In genomic region chr2:10763461-10763800, GRCh38 we compare ENCODE assay signal across 22 cellular contexts. TPM values are rescaled to one million over a fixed set of nuclear protein-coding genes. Genes with fewer than 3 reads are reported as not detected.
DNase-seq lines count a peak whose midpoint lies in the region; ATAC-seq, FAIRE-seq and TF ChIP-seq lines count a peak whose summit lies in the region.
"Had no signal": no experiment of that assay in that cellular context is flagged by ENCODE, and none has a peak within 500 bp of the region (broad histone marks: within the 10 kb centered on the region; RNA-seq: fewer than 3 reads in every experiment).

No MANE protein-coding gene starts in this region.

- POLR2A ChIA-PET in H1 (lab: Charles Lee; ENCODE audit: partially characterized antibody): no interaction called here

- no peaks in the 10 kb centered on the region for H3F3A ChIP-seq in GM23338 (replicated peaks; ENCODE audit: low read depth)

- no peak overlapping the region for H2BK120ac ChIP-seq in H1 (replicated peaks; ENCODE audit: low read depth, low read length)

- DNase-seq in GM23338 (ENCODE audit: low spot score) (no peak), H1 (ENCODE audit: low read depth in 1 of 2, low spot score in 2 of 2) (no peak), osteoblast (ENCODE audit: insufficient read length, low spot score, missing footprints) (peak; percentile 61), coronary artery (ENCODE audit: low spot score) (no peak), NCI-H2171 (lab: John Stamatoyannopoulos, UW) (no peak)
- DNase-seq in activated CD8-positive, alpha-beta memory T cell treated with anti-CD3 and anti-CD28 coated beads, Interleukin-2, amount 50 U/mL, for 48 hours: no peak
- DNase-seq: BE2C; Calu3; CD4-positive, alpha-beta memory T cell; DMS 273 treated with DMSO at 0.1 percent for 48 hours; DMS53; DND-41; EL; GOT3; H9 had no signal

- H3K9me3 Mint-ChIP-seq in GM23338: no peaks in the 10 kb centered on the region
- H3K9me3 Mint-ChIP-seq: CD4-positive, alpha-beta memory T cell; H9 had no signal

- no peak for TF ChIP-seq RAD21 in H1 (IDR thresholded peaks at IDR 0.05 in 1 of 2, conservative IDR thresholded peaks at IDR 0.05 in 1 of 2; ENCODE audit: low read depth in 2 of 2, low read length in 2 of 2)

- no peak overlapping the region for H3K4ac ChIP-seq in H1 (replicated peaks; ENCODE audit: insufficient read length, low read depth, low read length)

- H3K23ac ChIP-seq in H1 (ENCODE audit: insufficient read length): no peak overlapping the region

- peak overlapping the region; percentile 72 for H3K9ac ChIP-seq in BLaER1
- no peak overlapping the region for H3K9ac ChIP-seq in H1 (replicated peaks in 1 of 4; ENCODE audit: extremely low read depth in 1 of 4, low read depth in 3 of 4, low read length in 3 of 4)

- H3K4me3 ChIP-seq in BLaER1 (peak overlapping the region; percentile 42; the same call in 1 of the 2 replicates), GM23338 (no peak overlapping the region), H1 (ENCODE audit: extremely low read depth in 1 of 4, insufficient read depth in 2 of 4, low read depth in 3 of 4, low read length in 4 of 4) (no peak overlapping the region), osteoblast (ENCODE audit: insufficient read depth, low read length) (no peak overlapping the region), coronary artery (no peak overlapping the region)
- H3K4me3 ChIP-seq: GM12878 had no signal

- H2AFZ ChIP-seq in GM23338 (peak overlapping the region; percentile 85; the same call in 1 of the 2 replicates), H1 (ENCODE audit: low read length) (no peak overlapping the region), osteoblast (ENCODE audit: low read length) (no peak overlapping the region)

- no peak overlapping the region for H4K91ac ChIP-seq in H1 (replicated peaks; ENCODE audit: insufficient read length, low read length)

- CTCF ChIA-PET in H1 (lab: Charles Lee; ENCODE audit: partially characterized antibody): interaction anchor here (0.6 to 0.8 kb wide), 2 partner anchors 12 to 369 kb away, joined by 3 read pairs; a partner anchor contains a TSS

- no peak overlapping the region for H2AK5ac ChIP-seq in H1 (ENCODE audit: low read depth, low read length)

- H3K79me1 ChIP-seq in H1 (ENCODE audit: low read depth, low read length): no peaks in the 10 kb centered on the region

- no peak overlapping the region for H3K4me3 Mint-ChIP-seq in GM23338
- H3K4me3 Mint-ChIP-seq: CD14-positive monocyte; CD4-positive, alpha-beta memory T cell; H9 had no signal

- H3K27ac ChIP-seq in BLaER1: peak overlapping the region; percentile 73
- H3K27ac ChIP-seq in GM23338 (ENCODE audit: low read depth): no peak overlapping the region
- no peak overlapping the region for H3K27ac ChIP-seq in H1 (ENCODE audit: low read depth, low read length)
- no peak overlapping the region for H3K27ac ChIP-seq in osteoblast (ENCODE audit: low read depth, low read length)
- no peak overlapping the region for H3K27ac ChIP-seq in coronary artery

- no peak for TF ChIP-seq EP300 in H1 (IDR thresholded peaks at IDR 0.05; ENCODE audit: borderline replicate concordance in 1 of 2, low read depth in 2 of 2, low read length in 2 of 2)

- H2BK12ac ChIP-seq in H1 (ENCODE audit: low read depth, low read length): no peak overlapping the region

- H3K4me2 ChIP-seq in BLaER1 (peak overlapping the region; percentile 94), GM23338 (no peak overlapping the region), H1 (ENCODE audit: insufficient read depth in 1 of 2, low read depth in 2 of 2, low read length in 2 of 2) (no peak overlapping the region), osteoblast (ENCODE audit: insufficient read depth, low read length) (no peak overlapping the region)

- no peak overlapping the region for H4K5ac ChIP-seq in H1 (ENCODE audit: insufficient read length, low read depth, low read length)

- no peak for FAIRE-seq in H1 (lab: Jason Lieb, UNC)
- FAIRE-seq: GM12878, GM19239 had no signal

- 91% methylated on average over 9 of the region's 9 CpGs; no CpG with 5 or more reads in 1 of the 2 experiments for WGBS in H1 (ENCODE audit: extremely low coverage in 1 of 2, insufficient coverage in 1 of 2, insufficient read length in 1 of 2, insufficient replicate concordance in 2 of 2, low coverage in 1 of 2, low lambda C conversion rate in 2 of 2, missing lambda C conversion rate in 1 of 2), 2 experiments

- H3K27me3 ChIP-seq in BLaER1: no peaks in the 10 kb centered on the region
- H3K27me3 ChIP-seq in GM23338 (ENCODE audit: insufficient read depth): no peaks in the 10 kb centered on the region
- H3K27me3 ChIP-seq in H1 (replicated peaks in 1 of 4; ENCODE audit: control insufficient read depth in 3 of 4, extremely low read depth in 1 of 4, insufficient read depth in 3 of 4, low read length in 3 of 4): no peaks in the 10 kb centered on the region
- H3K27me3 ChIP-seq in osteoblast (ENCODE audit: insufficient read depth, low read length): peaks cover 14% of the 10 kb centered on the region
- H3K27me3 ChIP-seq: BE2C had no signal

- no peak overlapping the region for H2BK15ac ChIP-seq in H1 (ENCODE audit: low read length)

- H3K27me3 Mint-ChIP-seq in GM23338 (ENCODE audit: insufficient read depth, low read depth, poor library complexity): peaks cover 11% of the 10 kb centered on the region

- H3K4me1 ChIP-seq in BLaER1 (peaks cover 34% of the 10 kb centered on the region), GM23338 (ENCODE audit: insufficient read depth) (no peaks in the 10 kb centered on the region), H1 (replicated peaks in 1 of 4; ENCODE audit: control insufficient read depth in 3 of 4, insufficient read depth in 4 of 4, low read length in 3 of 4) (peaks cover 0 to 8% (median 0%) of the 10 kb centered on the region in 4 experiments; a peak in 2 of 7 replicates), osteoblast (ENCODE audit: insufficient read depth, low read length) (no peaks in the 10 kb centered on the region)
- H3K4me1 ChIP-seq: BE2C had no signal

- no peaks in the 10 kb centered on the region for H3K9me2 ChIP-seq in GM23338 (ENCODE audit: insufficient read depth)

- no peak overlapping the region for H2BK20ac ChIP-seq in H1 (ENCODE audit: low read length)

- no peak overlapping the region for H3K27ac Mint-ChIP-seq in GM23338
- H3K27ac Mint-ChIP-seq: CD14-positive monocyte had no signal

- 0 out of 3 replicates have a peak, but pooled peaks cover 4% of the 10 kb centered on the region for H3K4me1 Mint-ChIP-seq in GM23338
- H3K4me1 Mint-ChIP-seq: CD14-positive monocyte; CD4-positive, alpha-beta memory T cell had no signal

- TF ChIP-seq CTCF in GM23338 (conservative IDR thresholded peaks at IDR 0.05; ENCODE audit: low read depth in 2 of 2) (no peak), H1 (IDR thresholded peaks at IDR 0.05; ENCODE audit: control extremely low read depth in 1 of 3, insufficient read depth in 1 of 3, low read depth in 1 of 3, low read length in 3 of 3) (no peak), osteoblast (IDR thresholded peaks at IDR 0.05; ENCODE audit: extremely low read depth, low read depth, low read length) (no peak), coronary artery (IDR thresholded peaks at IDR 0.05) (no peak)

- no peak for TF ChIP-seq POLR2A in H1 (IDR thresholded peaks at IDR 0.05; ENCODE audit: control extremely low read depth in 1 of 2, low read depth in 2 of 2, low read length in 2 of 2)

- ATAC-seq in GM23338: no peak; the same call in 2 of the 3 replicates
- ATAC-seq in GM19455 (IDR thresholded peaks at IDR 0.05; ENCODE audit: unreplicated experiment): no peak

- H3K36me3 ChIP-seq in BLaER1 (no peaks in the 10 kb centered on the region), GM23338 (ENCODE audit: insufficient read depth) (no peaks in the 10 kb centered on the region), H1 (ENCODE audit: control insufficient read depth in 2 of 4, insufficient read depth in 4 of 4, low read length in 3 of 4) (no peaks in the 10 kb centered on the region), osteoblast (ENCODE audit: insufficient read depth, low read length) (no peaks in the 10 kb centered on the region)
- H3K36me3 ChIP-seq: BE2C had no signal

- H3K18ac ChIP-seq in H1 (ENCODE audit: extremely low read depth, low read length): no peak overlapping the region

- no peaks in the 10 kb centered on the region for H3K79me2 ChIP-seq in GM23338 (replicated peaks; ENCODE audit: insufficient read depth)
- no peaks in the 10 kb centered on the region for H3K79me2 ChIP-seq in H1 (ENCODE audit: control insufficient read depth in 1 of 2, insufficient read depth in 2 of 2, low read length in 2 of 2)
- H3K79me2 ChIP-seq in osteoblast (ENCODE audit: insufficient read depth, low read length): no peaks in the 10 kb centered on the region

- H3K23me2 ChIP-seq in H1 (ENCODE audit: low read depth, low read length): no peaks in the 10 kb centered on the region

- no peaks in the 10 kb centered on the region for H3K9me3 ChIP-seq in BLaER1
- H3K9me3 ChIP-seq in H1 (ENCODE audit: insufficient read depth in 2 of 2, low read depth in 1 of 2, low read length in 1 of 2): no peaks in the 10 kb centered on the region
- H3K9me3 ChIP-seq in osteoblast (ENCODE audit: low read depth, low read length): no peaks in the 10 kb centered on the region
- H3K9me3 ChIP-seq: BE2C had no signal

- no peak overlapping the region for H3K14ac ChIP-seq in H1 (ENCODE audit: insufficient read length)

- no peaks in the 10 kb centered on the region for H3K36me3 Mint-ChIP-seq in GM23338 (ENCODE audit: low read depth)
- H3K36me3 Mint-ChIP-seq: CD14-positive monocyte; CD4-positive, alpha-beta memory T cell had no signal

- no peak overlapping the region for H2BK5ac ChIP-seq in H1 (ENCODE audit: low read depth, low read length)

- no peak overlapping the region for H4K8ac ChIP-seq in H1 (ENCODE audit: extremely low read depth, insufficient read depth, low read length)

- H4K20me1 ChIP-seq in BLaER1 (no peaks in the 10 kb centered on the region), GM23338 (replicated peaks; ENCODE audit: insufficient read depth) (no peaks in the 10 kb centered on the region), H1 (replicated peaks in 1 of 2; ENCODE audit: control insufficient read depth in 1 of 2, insufficient read depth in 2 of 2, low read length in 2 of 2) (no peaks in the 10 kb centered on the region), osteoblast (ENCODE audit: insufficient read depth, low read length) (no peaks in the 10 kb centered on the region)

- no peak overlapping the region for H3K56ac ChIP-seq in H1 (replicated peaks; ENCODE audit: insufficient read length, low read depth, low read length)

RNA-seq across cellular contexts. Expression of gene ATP6V1C2, which starts 42.0 kb away (rescaled TPM):
- total RNA-seq in GM23338 (2014; rRNA removed; shearing (Covaris generic)): 0.14 and 0.35 TPM in 2 replicates
- 1.5 and 2.1 TPM in 2 replicates for polyA plus RNA-seq in GM23338 (2016; fragmentation: Nextera tagmentation; extraction: Ambion mirVana)
- total RNA-seq in H1 (2021; fragmentation: NEBNext Ultra II Directional; extraction: Animal tissue kit (Norgen Biotek cat#: 25700)): 0.63 and 0.74 TPM in 2 replicates
- polyA plus RNA-seq in H1 (2011; rRNA removed): 0.29 and 0.36 TPM in 2 replicates
- polyA plus RNA-seq in H1 (2011; cell fraction: cytosol; rRNA removed): 0.41 TPM
- 1.5 TPM for polyA plus RNA-seq in H1 (2011; cell fraction: nucleus; rRNA removed)
- polyA plus RNA-seq in H1 (2012, experiment 1 of 2): 1.7 to 2.8 TPM (median 1.8 TPM) in 4 replicates
- 0.39 TPM for polyA plus RNA-seq in H1 (2012, experiment 2 of 2)
- 0.47 TPM for polyA plus RNA-seq in H1 (2013, experiment 1 of 2)
- polyA plus RNA-seq in H1 (2013, experiment 2 of 2): 0.74 TPM
- 0.22 and 0.28 TPM in 2 replicates for polyA minus RNA-seq in H1 (2011; rRNA and poly(A)+ RNA removed)
- not detected for polyA minus RNA-seq in H1 (2011; cell fraction: cytosol; rRNA and poly(A)+ RNA removed)
- 0.90 TPM for polyA minus RNA-seq in H1 (2011; cell fraction: nucleus; rRNA and poly(A)+ RNA removed)
- total RNA-seq in osteoblast: under 0.01 TPM in 2 replicates
- total RNA-seq: CD4-positive, alpha-beta memory T cell; G401; HT-29 had no signal
- polyA plus RNA-seq: CD14-positive monocyte had no signal

RNA-seq across cellular contexts. Expression of gene PDIA6, which starts 49.2 kb away (rescaled TPM):
- 374 and 382 TPM in 2 replicates for total RNA-seq in GM23338 (2014; rRNA removed; shearing (Covaris generic))
- polyA plus RNA-seq in GM23338 (2016; fragmentation: Nextera tagmentation; extraction: Ambion mirVana) (284 and 331 TPM in 2 replicates), H1 (2011; rRNA removed) (140 and 181 TPM in 2 replicates)
- 383 and 384 TPM in 2 replicates for total RNA-seq in H1 (2021; fragmentation: NEBNext Ultra II Directional; extraction: Animal tissue kit (Norgen Biotek cat#: 25700))
- polyA plus RNA-seq in H1 (2011; cell fraction: cytosol; rRNA removed): 288 TPM
- polyA plus RNA-seq in H1 (2011; cell fraction: nucleus; rRNA removed): 82.8 TPM
- 288 to 306 TPM (median 300 TPM) in 4 replicates for polyA plus RNA-seq in H1 (2012, experiment 1 of 2)
- 64.6 TPM for polyA plus RNA-seq in H1 (2012, experiment 2 of 2)
- 508 TPM for polyA plus RNA-seq in H1 (2013, experiment 1 of 2)
- 560 TPM for polyA plus RNA-seq in H1 (2013, experiment 2 of 2)
- polyA minus RNA-seq in H1 (2011; rRNA and poly(A)+ RNA removed): 136 and 139 TPM in 2 replicates
- polyA minus RNA-seq in H1 (2011; cell fraction: cytosol; rRNA and poly(A)+ RNA removed): 120 TPM
- polyA minus RNA-seq in H1 (2011; cell fraction: nucleus; rRNA and poly(A)+ RNA removed): 54.6 TPM
- total RNA-seq in osteoblast: 245 and 291 TPM in 2 replicates
